1 cellular context compared by ENCODE assay signal in the genomic region with DNA sequence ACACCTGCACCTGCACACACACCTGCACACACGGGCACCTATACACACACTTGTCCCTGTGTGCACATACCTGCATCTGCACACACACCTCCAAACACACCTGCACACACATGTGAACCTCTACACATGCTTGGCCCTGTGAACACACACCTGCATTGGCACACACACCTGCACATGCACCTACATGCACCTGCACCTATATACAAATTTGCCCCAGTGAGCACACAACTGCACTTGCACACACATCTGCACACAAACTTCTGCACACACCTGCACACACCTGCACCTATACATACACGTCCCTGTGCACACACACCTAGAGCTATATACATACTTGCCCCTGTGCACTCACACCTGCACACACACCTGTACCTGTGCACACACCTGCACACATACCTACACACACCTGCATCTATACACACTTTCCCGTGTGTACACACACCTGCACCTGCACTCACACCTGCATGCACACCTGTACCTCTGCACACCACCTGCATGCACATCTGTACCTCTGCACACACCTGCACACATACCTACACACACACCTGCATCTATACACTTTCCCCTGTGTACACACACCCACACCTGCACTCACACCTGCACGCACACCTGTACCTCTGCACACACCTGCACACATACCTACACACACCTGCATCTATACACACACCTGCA.
A peak's percentile ranks its signal among the peaks of the same experiment; 100 is the strongest.
TF ChIP-seq lines count a peak whose summit lies in the region.

No MANE protein-coding gene starts in this region.

TF ChIP-seq in HepG2, 621 proteins besides CTCF, POLR2A, EP300 and RAD21:
- TF ChIP-seq SALL2 (CRISPR knock-in tag; IDR thresholded peaks at IDR 0.05) (no peak), SCMH1 (CRISPR knock-in tag; IDR thresholded peaks at IDR 0.05; ENCODE audit: borderline replicate concordance) (no peak), ZEB1 (IDR thresholded peaks at IDR 0.05; ENCODE audit: insufficient replicate concordance, low read depth) (peak; percentile 95), ELF4 (CRISPR knock-in tag; IDR thresholded peaks at IDR 0.05; ENCODE audit: borderline replicate concordance) (no peak)
- TF ChIP-seq, protein P1, sequence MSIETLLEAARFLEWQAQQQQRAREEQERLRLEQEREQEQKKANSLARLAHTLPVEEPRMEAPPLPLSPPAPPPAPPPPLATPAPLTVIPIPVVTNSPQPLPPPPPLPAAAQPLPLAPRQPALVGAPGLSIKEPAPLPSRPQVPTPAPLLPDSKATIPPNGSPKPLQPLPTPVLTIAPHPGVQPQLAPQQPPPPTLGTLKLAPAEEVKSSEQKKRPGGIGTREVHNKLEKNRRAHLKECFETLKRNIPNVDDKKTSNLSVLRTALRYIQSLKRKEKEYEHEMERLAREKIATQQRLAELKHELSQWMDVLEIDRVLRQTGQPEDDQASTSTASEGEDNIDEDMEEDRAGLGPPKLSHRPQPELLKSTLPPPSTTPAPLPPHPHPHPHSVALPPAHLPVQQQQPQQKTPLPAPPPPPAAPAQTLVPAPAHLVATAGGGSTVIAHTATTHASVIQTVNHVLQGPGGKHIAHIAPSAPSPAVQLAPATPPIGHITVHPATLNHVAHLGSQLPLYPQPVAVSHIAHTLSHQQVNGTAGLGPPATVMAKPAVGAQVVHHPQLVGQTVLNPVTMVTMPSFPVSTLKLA (IDR thresholded peaks at IDR 0.05) = peak; percentile 2; the same call in 1 of the 2 replicates
- TF ChIP-seq, protein P2, sequence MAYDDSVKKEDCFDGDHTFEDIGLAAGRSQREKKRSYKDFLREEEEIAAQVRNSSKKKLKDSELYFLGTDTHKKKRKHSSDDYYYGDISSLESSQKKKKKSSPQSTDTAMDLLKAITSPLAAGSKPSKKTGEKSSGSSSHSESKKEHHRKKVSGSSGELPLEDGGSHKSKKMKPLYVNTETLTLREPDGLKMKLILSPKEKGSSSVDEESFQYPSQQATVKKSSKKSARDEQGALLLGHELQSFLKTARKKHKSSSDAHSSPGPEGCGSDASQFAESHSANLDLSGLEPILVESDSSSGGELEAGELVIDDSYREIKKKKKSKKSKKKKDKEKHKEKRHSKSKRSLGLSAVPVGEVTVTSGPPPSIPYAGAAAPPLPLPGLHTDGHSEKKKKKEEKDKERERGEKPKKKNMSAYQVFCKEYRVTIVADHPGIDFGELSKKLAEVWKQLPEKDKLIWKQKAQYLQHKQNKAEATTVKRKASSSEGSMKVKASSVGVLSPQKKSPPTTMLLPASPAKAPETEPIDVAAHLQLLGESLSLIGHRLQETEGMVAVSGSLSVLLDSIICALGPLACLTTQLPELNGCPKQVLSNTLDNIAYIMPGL (CRISPR knock-in tag; IDR thresholded peaks at IDR 0.05; ENCODE audit: borderline replicate concordance in 1 of 2, low read depth in 1 of 2) = no peak
TF ChIP-seq in HepG2: peak in this region for 2.
